8 cellular contexts compared by ENCODE assay signal in genomic region chr14:78005325-78005724, GRCh38.
DNase-seq lines count a peak whose midpoint lies in the region; ATAC-seq, FAIRE-seq and TF ChIP-seq lines count a peak whose summit lies in the region.

No MANE protein-coding gene starts in this region.

- no peaks in the 10 kb centered on the region for H3K79me2 ChIP-seq in mammary epithelial cell (ENCODE audit: insufficient read depth, low read length)

- no peak overlapping the region for H2AK5ac ChIP-seq in neuronal stem cell (ENCODE audit: low read depth, low read length)

- no peak for TF ChIP-seq CTCF in mammary epithelial cell (conservative IDR thresholded peaks at IDR 0.05 in 1 of 2, IDR thresholded peaks at IDR 0.05 in 1 of 2; ENCODE audit: extremely low read depth in 1 of 2, insufficient read depth in 1 of 2, low read depth in 1 of 2, low read length in 2 of 2)
- TF ChIP-seq CTCF in activated CD8-positive, alpha-beta T cell treated with anti-CD3 and anti-CD28 coated beads for 36 hours (IDR thresholded peaks at IDR 0.05), result no peak

- H3K36me3 ChIP-seq in mammary epithelial cell (ENCODE audit: insufficient read depth, low read length) (no peaks in the 10 kb centered on the region), neuronal stem cell (replicated peaks in 1 of 2; ENCODE audit: control insufficient read depth in 2 of 2, insufficient read depth in 2 of 2, low read length in 2 of 2) (no peaks in the 10 kb centered on the region)

- H3K9ac ChIP-seq in mammary epithelial cell (ENCODE audit: insufficient read depth, low read length), result no peak overlapping the region
- H3K9ac ChIP-seq in neuronal stem cell (ENCODE audit: low read depth, low read length, poor library complexity), result no peak overlapping the region

- no peak overlapping the region for H3K4me3 Mint-ChIP-seq in activated CD8-positive, alpha-beta T cell treated with anti-CD3 and anti-CD28 coated beads for 36 hours

- no peaks in the 10 kb centered on the region for H3K27me3 ChIP-seq in mammary epithelial cell (ENCODE audit: insufficient read depth, low read length)
- no peaks in the 10 kb centered on the region for H3K27me3 ChIP-seq in neuronal stem cell (ENCODE audit: control insufficient read depth in 3 of 3, insufficient read depth in 3 of 3, low read depth in 1 of 3, low read length in 3 of 3)

- no peaks in the 10 kb centered on the region for H3K79me1 ChIP-seq in neuronal stem cell (ENCODE audit: low read depth, low read length)

- H2BK12ac ChIP-seq in neuronal stem cell (ENCODE audit: low read length), result no peak overlapping the region

- H2BK5ac ChIP-seq in neuronal stem cell (ENCODE audit: low read length), result no peak overlapping the region

- H4K20me1 ChIP-seq in mammary epithelial cell (ENCODE audit: insufficient read depth, low read length), result no peaks in the 10 kb centered on the region

- peaks cover 14% of the 10 kb centered on the region for H3K9me3 Mint-ChIP-seq in activated CD8-positive, alpha-beta T cell treated with anti-CD3 and anti-CD28 coated beads for 36 hours

- no peak overlapping the region for H4K8ac ChIP-seq in neuronal stem cell (ENCODE audit: low read depth, low read length)

- no peak overlapping the region for H3K23ac ChIP-seq in neuronal stem cell (ENCODE audit: low read depth, low read length, poor library complexity)

- dilution Hi-C loops in mammary epithelial cell (cut with HindIII; ENCODE audit: low sequenced_read_pairs), result no loop called here

- H3K18ac ChIP-seq in neuronal stem cell (ENCODE audit: low read length), result no peak overlapping the region

- intact Hi-C loops in mammary epithelial cell (cut with micrococcal nuclease), result no loop called here
- intact Hi-C loops in activated CD8-positive, alpha-beta T cell treated with anti-CD3 and anti-CD28 coated beads for 36 hours (cut with micrococcal nuclease), result no loop called here

- H3K36me3 Mint-ChIP-seq in activated CD8-positive, alpha-beta T cell treated with anti-CD3 and anti-CD28 coated beads for 36 hours (ENCODE audit: low read depth), result no peaks in the 10 kb centered on the region

- 0% methylated on average over 1 of the region's 1 CpG for WGBS in mammary epithelial cell (ENCODE audit: low coverage, missing lambda C conversion rate)
- no CpG with 5 or more reads among the region's 1 CpG for WGBS in neuronal stem cell (ENCODE audit: extremely low coverage in 2 of 2, insufficient read length in 2 of 2, insufficient replicate concordance in 1 of 2), 2 donors

- peak; percentile 95 for ATAC-seq in GM21390 (IDR thresholded peaks at IDR 0.05; ENCODE audit: unreplicated experiment)
- ATAC-seq in activated CD8-positive, alpha-beta T cell treated with anti-CD3 and anti-CD28 coated beads for 36 hours, result no peak

- H3K9me3 ChIP-seq in mammary epithelial cell (replicated peaks; ENCODE audit: insufficient read depth, low read length) (no peaks in the 10 kb centered on the region), neuronal stem cell (replicated peaks in 1 of 2; ENCODE audit: control insufficient read depth in 2 of 2, insufficient read depth in 1 of 2, low read depth in 1 of 2, low read length in 2 of 2) (peaks cover 0 to 2% of the 10 kb centered on the region in 2 donors)

- no TSS peak for BruUV-seq in mammary epithelial cell (replicated peaks; lab: Mats Ljungman, UMichigan)

- peaks cover 11% of the 10 kb centered on the region for H3K27me3 Mint-ChIP-seq in activated CD8-positive, alpha-beta T cell treated with anti-CD3 and anti-CD28 coated beads for 36 hours

- no peak overlapping the region for H3K4ac ChIP-seq in neuronal stem cell (ENCODE audit: low read length)

- H4K91ac ChIP-seq in neuronal stem cell (ENCODE audit: low read depth, low read length, poor library complexity), result no peak overlapping the region

- H3K4me1 ChIP-seq in mammary epithelial cell (ENCODE audit: insufficient read depth, low read length) (peaks cover 17% of the 10 kb centered on the region), neuronal stem cell (ENCODE audit: control insufficient read depth in 2 of 2, insufficient read depth in 1 of 2, low read depth in 1 of 2, low read length in 2 of 2) (no peaks in the 10 kb centered on the region)

- no peak overlapping the region for H3K14ac ChIP-seq in neuronal stem cell (ENCODE audit: low read length)

- H3K27ac Mint-ChIP-seq in activated CD8-positive, alpha-beta T cell treated with anti-CD3 and anti-CD28 coated beads for 36 hours, result no peak overlapping the region

- POLR2A ChIA-PET in activated CD8-positive, alpha-beta T cell treated with anti-CD3 and anti-CD28 coated beads for 36 hours (lab: Charles Lee), result no interaction called here

- FAIRE-seq in frontal cortex (lab: Jason Lieb, UNC), result no peak
- no peak for FAIRE-seq in HTR-8/SVneo (lab: Jason Lieb, UNC)

- H3K4me3 ChIP-seq in mammary epithelial cell (replicated peaks in 1 of 3; ENCODE audit: insufficient read depth in 1 of 3, low read depth in 2 of 3, low read length in 3 of 3) (no peak overlapping the region), neuronal stem cell (ENCODE audit: low read length in 2 of 2) (no peak overlapping the region)

- in situ Hi-C loops in mammary epithelial cell (cut with MboI; ENCODE audit: low sequenced_read_pairs in 2 of 2), result no loop called here

- peak; percentile 14 for DNase-seq in GDM1 (lab: John Stamatoyannopoulos, UW)
- DNase-seq in Kasumi-1 (lab: John Stamatoyannopoulos, UW), result peak; percentile 19 to 29
- peak; percentile 91 for DNase-seq in mammary epithelial cell
- DNase-seq in frontal cortex (ENCODE audit: low spot score in 2 of 2), result no peak
- DNase-seq in activated CD8-positive, alpha-beta T cell treated with anti-CD3 and anti-CD28 coated beads for 36 hours, result no peak
- DNase-seq in neuronal stem cell (ENCODE audit: low spot score), result no peak
- DNase-seq in HTR-8/SVneo (ENCODE audit: insufficient read length, low spot score), result no peak

- peak overlapping the region; percentile 74 for H3K27ac ChIP-seq in mammary epithelial cell (ENCODE audit: insufficient read depth, low read depth, low read length)
- no peak overlapping the region for H3K27ac ChIP-seq in neuronal stem cell (replicated peaks; ENCODE audit: low read length)

- no peak overlapping the region for H2BK15ac ChIP-seq in neuronal stem cell (ENCODE audit: low read length)

- H2AFZ ChIP-seq in mammary epithelial cell (ENCODE audit: low read depth, low read length) (no peak overlapping the region), neuronal stem cell (ENCODE audit: low read length) (no peak overlapping the region)

- no peak overlapping the region for H3K4me2 ChIP-seq in mammary epithelial cell (ENCODE audit: insufficient read depth, low read depth, low read length)
- no peak overlapping the region for H3K4me2 ChIP-seq in neuronal stem cell (ENCODE audit: insufficient read depth, low read length, poor library complexity, severe bottlenecking)

- peaks cover 3% of the 10 kb centered on the region for H3K4me1 Mint-ChIP-seq in activated CD8-positive, alpha-beta T cell treated with anti-CD3 and anti-CD28 coated beads for 36 hours (ENCODE audit: low read depth)

- H2BK120ac ChIP-seq in neuronal stem cell (ENCODE audit: low read depth, low read length), result no peak overlapping the region

- CTCF ChIA-PET in mammary epithelial cell (lab: Charles Lee; ENCODE audit: low non-redundant PET), result no interaction called here
- CTCF ChIA-PET in activated CD8-positive, alpha-beta T cell treated with anti-CD3 and anti-CD28 coated beads for 36 hours (lab: Charles Lee), result no interaction called here

Comparison
In these comparisons a context has a peak if more than half of its experiments do, and no peak if none do; other contexts are left out.
1. DNase-seq: peak in GDM1 (single experiment), Kasumi-1 (2 of 2) and mammary epithelial cell (single experiment); none in frontal cortex (0 of 2), activated CD8-positive, alpha-beta T cell treated with anti-CD3 and anti-CD28 coated beads for 36 hours (single experiment), neuronal stem cell (single experiment) and HTR-8/SVneo (single experiment).